ENCODE assay signal across 8 cellular contexts in genomic region chr7:130069978-130070899, GRCh38. TPM values are rescaled to one million over a fixed set of nuclear protein-coding genes. Genes with fewer than 3 reads are reported as not detected.
A peak's percentile ranks its signal among the peaks of the same experiment; 100 is the strongest.
DNase-seq lines count a peak whose midpoint lies in the region; ATAC-seq, FAIRE-seq and TF ChIP-seq lines count a peak whose summit lies in the region.

TSS of gene KLHDC10 (plus strand) at chr7:130070534. CDS start at chr7:130070644, 110 bp downstream.

- no peaks in the 10 kb centered on the region for H3K9me3 ChIP-seq in BE2C

- peak; percentile 96 for DNase-seq in BE2C
- peak; percentile 89 for DNase-seq in GM19240 (ENCODE audit: insufficient read length, low spot score)
- peak; percentile 99 to 100 for DNase-seq in NCI-H526 (lab: John Stamatoyannopoulos, UW)
- peak; percentile 96 for DNase-seq in activated CD4-positive, alpha-beta T cell treated with anti-CD3 and anti-CD28 coated beads for 48 hours
- peak; percentile 99 for DNase-seq in kidney tubule cell (ENCODE audit: low spot score)
- DNase-seq in stimulated activated CD4-positive, alpha-beta T cell treated with anti-CD3 and anti-CD28 coated beads, Interleukin-1b, Interleukin-23, amount 100 ng/mL, for 24 hours (ENCODE audit: low read depth in 4 of 4, low spot score in 1 of 4): peak; percentile 86 to 94 (median 90)

- H3K36me3 ChIP-seq in BE2C: no peaks in the 10 kb centered on the region

- peak; percentile 99 for ATAC-seq in HG03460 (IDR thresholded peaks at IDR 0.05; ENCODE audit: unreplicated experiment)

- no peaks in the 10 kb centered on the region for H3K27me3 ChIP-seq in BE2C

- TF ChIP-seq CTCF in BE2C (IDR thresholded peaks at IDR 0.05; ENCODE audit: low read depth, low read length): no peak

- peak within 1 kb of the TSS; percentile 86 for H3K4me3 ChIP-seq in BE2C (ENCODE audit: low read depth, low read length)

- H3K4me1 ChIP-seq in BE2C: no peaks in the 10 kb centered on the region

- peak; percentile 21 for FAIRE-seq in colon (lab: Jason Lieb, UNC)

RNA-seq across cellular contexts. Expression of gene KLHDC10, which starts in this region (rescaled TPM):
- 30.8 TPM for polyA plus RNA-seq in BE2C (2012; ENCODE audit: insufficient read depth, insufficient read length, low read depth)

Comparison
In these comparisons a context has a peak if more than half of its experiments do, and no peak if none do; other contexts are left out.
1. Peak in every context shown above with its lines: DNase-seq, ATAC-seq and H3K4me3 ChIP-seq.